26 cellular contexts compared by ENCODE assay signal in the genomic region with DNA sequence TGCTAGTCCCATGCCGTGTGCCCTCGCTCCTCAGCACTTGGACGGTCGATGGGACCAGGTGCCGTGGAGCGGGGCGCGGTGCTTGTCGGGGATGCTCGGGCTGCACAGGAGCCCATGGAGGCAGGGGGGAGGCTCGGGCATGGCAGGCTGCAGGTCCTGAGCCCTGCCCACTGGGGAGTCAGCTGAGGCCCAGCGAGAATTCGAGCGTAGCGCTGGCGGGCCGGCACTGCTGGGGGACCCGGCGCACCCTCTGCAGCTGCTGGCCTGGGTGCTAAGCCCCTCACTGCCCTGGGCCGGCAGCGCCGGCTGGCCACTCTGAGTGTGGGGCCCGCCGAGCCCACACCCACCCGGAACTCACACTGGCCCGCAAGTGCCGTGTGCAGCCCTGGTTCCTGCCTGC.
"Had no signal": no experiment of that assay in that cellular context is flagged by ENCODE, and none has a peak within 500 bp of the region (broad histone marks: within the 10 kb centered on the region; RNA-seq: fewer than 3 reads in every experiment).

No MANE protein-coding gene starts in this region.

- FAIRE-seq: colon, endometrium, islet of Langerhans, keratinocyte had no signal

- H3K4me1 Mint-ChIP-seq: endodermal cell had no signal

- H3K4me3 Mint-ChIP-seq: dendritic cell treated with granulocyte-macrophage colony-stimulating factor and Interleukin-4, amounts not matched to agents 40 ng/mL and 50 ng/mL, for 4 days; effector memory CD8-positive, alpha-beta T cell; endodermal cell; mesothelial cell of epicardium had no signal

- H3K27ac ChIP-seq: epithelial cell of prostate, esophagus squamous epithelium, gastrocnemius medialis, heart right ventricle, lower lobe of right lung had no signal

- H3K4me3 ChIP-seq: esophagus squamous epithelium, gastrocnemius medialis, heart right ventricle, lower lobe of right lung, mucosa of descending colon had no signal

- H3K36me3 ChIP-seq: esophagus squamous epithelium, gastrocnemius medialis, heart right ventricle, lower lobe of right lung had no signal

- ATAC-seq: effector memory CD8-positive, alpha-beta T cell; esophagus mucosa; gastrocnemius medialis; left colon; left lobe of liver; left ventricle myocardium superior; lower lobe of right lung; mucosa of descending colon had no signal

- H3K9me3 Mint-ChIP-seq: effector memory CD8-positive, alpha-beta T cell had no signal

- H3K27me3 Mint-ChIP-seq: dendritic cell treated with granulocyte-macrophage colony-stimulating factor and Interleukin-4, amounts not matched to agents 40 ng/mL and 50 ng/mL, for 4 days; effector memory CD8-positive, alpha-beta T cell had no signal

- H3K27me3 ChIP-seq: esophagus squamous epithelium, gastrocnemius medialis, heart right ventricle had no signal

- H3K9me3 ChIP-seq: gastrocnemius medialis, lower lobe of right lung, mucosa of descending colon had no signal

- H3K4me1 ChIP-seq: esophagus squamous epithelium, gastrocnemius medialis, lower lobe of right lung had no signal

- DNase-seq: cortex of kidney; effector CD8-positive, alpha-beta T cell; effector memory CD8-positive, alpha-beta T cell; endodermal cell; erythroblast; esophagus squamous epithelium; foreskin melanocyte; gastrocnemius medialis; glutamatergic neuron; head of caudate nucleus; heart right ventricle; hippocampal formation; kidney glomerular epithelial cell; left colon; left ventricle myocardium superior; lower lobe of right lung; mucosa of descending colon had no signal

- H3K27ac Mint-ChIP-seq: dendritic cell treated with granulocyte-macrophage colony-stimulating factor and Interleukin-4, amounts not matched to agents 40 ng/mL and 50 ng/mL, for 4 days; effector memory CD8-positive, alpha-beta T cell; endodermal cell; mesothelial cell of epicardium had no signal
